11 cellular contexts compared by ENCODE assay signal in genomic region chr2:161245671-161246070, GRCh38.
DNase-seq lines count a peak whose midpoint lies in the region; ATAC-seq and TF ChIP-seq lines count a peak whose summit lies in the region.
"Had no signal": no experiment of that assay in that cellular context is flagged by ENCODE, and none has a peak within 500 bp of the region (broad histone marks: within the 10 kb centered on the region; RNA-seq: fewer than 3 reads in every experiment).

No MANE protein-coding gene starts in this region.

- no peak overlapping the region for H3K9ac ChIP-seq in SU-DHL-6 (ENCODE audit: low read length)

- no peak for DNase-seq in activated CD4-positive, alpha-beta T cell treated with anti-CD3 and anti-CD28 coated beads, Interleukin-2, amount 10 ng/mL, durations not matched to agents 7 days and 5 days
- no peak for DNase-seq in activated CD4-positive, alpha-beta T cell treated with anti-CD3 and anti-CD28 coated beads, Interleukin-2, amount 50 U/mL, for 4 hours
- DNase-seq in epithelial cell of esophagus (ENCODE audit: low read depth): no peak
- DNase-seq in stimulated activated effector memory CD8-positive, alpha-beta T cell treated with anti-CD3 and anti-CD28 coated beads, Interleukin-12 subunit alpha, Interleukin-12 subunit beta, amount 100 ng/mL, for 72 hours (ENCODE audit: low spot score in 2 of 2): no peak
- DNase-seq in kidney glomerular epithelial cell (lab: John Stamatoyannopoulos, UW): no peak
- DNase-seq in tibial artery: no peak
- no peak for DNase-seq in NAMALWA (ENCODE audit: low spot score)
- DNase-seq: DMS79 treated with DMSO at 0.1 percent for 48 hours, spleen had no signal

- POLR2A ChIA-PET in activated CD4-positive, alpha-beta T cell treated with anti-CD3 and anti-CD28 coated beads, Interleukin-2, amount 10 ng/mL, durations not matched to agents 7 days and 5 days (lab: Charles Lee): no interaction called here

- H3K9me3 ChIP-seq in SU-DHL-6 (ENCODE audit: insufficient read depth, low read length): no peaks in the 10 kb centered on the region
- no peaks in the 10 kb centered on the region for H3K9me3 ChIP-seq in tibial artery
- H3K9me3 ChIP-seq: spleen had no signal

- H3K27ac ChIP-seq in SU-DHL-6 (ENCODE audit: low read depth, low read length): no peak overlapping the region
- H3K27ac ChIP-seq in tibial artery: no peak overlapping the region
- H3K27ac ChIP-seq: epithelial cell of prostate had no signal

- H3K4me2 ChIP-seq in SU-DHL-6 (ENCODE audit: low read depth, low read length, poor library complexity, severe bottlenecking): peak overlapping the region; percentile 22

- H4K20me1 ChIP-seq in SU-DHL-6 (ENCODE audit: low read depth, low read length): no peaks in the 10 kb centered on the region

- H3K79me2 ChIP-seq in SU-DHL-6 (ENCODE audit: insufficient read depth, low read length): no peaks in the 10 kb centered on the region

- no peak for TF ChIP-seq CTCF in SU-DHL-6 (IDR thresholded peaks at IDR 0.05; ENCODE audit: insufficient read depth, low read length, poor library complexity, severe bottlenecking)
- no peak for TF ChIP-seq CTCF in epithelial cell of esophagus (IDR thresholded peaks at IDR 0.05; ENCODE audit: insufficient read depth, low read depth, low read length, missing control alignments)
- no peak for TF ChIP-seq CTCF in tibial artery (IDR thresholded peaks at IDR 0.05)

- no peak for ATAC-seq in stimulated activated effector memory CD8-positive, alpha-beta T cell treated with anti-CD3 and anti-CD28 coated beads, Interleukin-12 subunit alpha, Interleukin-12 subunit beta, amount 100 ng/mL, for 72 hours

- H3K36me3 ChIP-seq in SU-DHL-6 (ENCODE audit: low read length): no peaks in the 10 kb centered on the region
- no peaks in the 10 kb centered on the region for H3K36me3 ChIP-seq in tibial artery
- H3K36me3 ChIP-seq: spleen had no signal

- H3K9me2 ChIP-seq in SU-DHL-6 (replicated peaks; ENCODE audit: insufficient read depth, low read length): no peaks in the 10 kb centered on the region

- H3K27me3 ChIP-seq in SU-DHL-6 (ENCODE audit: low read length): no peaks in the 10 kb centered on the region
- peaks cover 0 to 3% of the 10 kb centered on the region in 2 donors for H3K27me3 ChIP-seq in tibial artery

- H3K27ac Mint-ChIP-seq in activated CD4-positive, alpha-beta T cell treated with anti-CD3 and anti-CD28 coated beads, Interleukin-2, amount 10 ng/mL, durations not matched to agents 7 days and 5 days: peak overlapping the region; percentile 98
- H3K27ac Mint-ChIP-seq in stimulated activated effector memory CD8-positive, alpha-beta T cell treated with anti-CD3 and anti-CD28 coated beads, Interleukin-12 subunit alpha, Interleukin-12 subunit beta, amount 100 ng/mL, for 72 hours: peak overlapping the region; percentile 92

- H3K27me3 Mint-ChIP-seq in activated CD4-positive, alpha-beta T cell treated with anti-CD3 and anti-CD28 coated beads, Interleukin-2, amount 10 ng/mL, durations not matched to agents 7 days and 5 days: no peaks in the 10 kb centered on the region

- H3K4me3 ChIP-seq in SU-DHL-6 (ENCODE audit: insufficient read depth, low read length, poor library complexity, severe bottlenecking) (no peak overlapping the region), epithelial cell of esophagus (ENCODE audit: low read length) (peak overlapping the region; percentile 41), tibial artery (no peak overlapping the region)

- H3F3A ChIP-seq in SU-DHL-6 (ENCODE audit: insufficient read depth): no peaks in the 10 kb centered on the region; the same call in 1 of the 2 replicates

- intact Hi-C loops in tibial artery (cut with DNase I; ENCODE audit: low total_unique reads): no loop called here

- H3K4me1 ChIP-seq in tibial artery: no peaks in the 10 kb centered on the region

- peak overlapping the region; percentile 94 for H3K4me3 Mint-ChIP-seq in activated CD4-positive, alpha-beta T cell treated with anti-CD3 and anti-CD28 coated beads, Interleukin-2, amount 10 ng/mL, durations not matched to agents 7 days and 5 days
- H3K4me3 Mint-ChIP-seq in stimulated activated effector memory CD8-positive, alpha-beta T cell treated with anti-CD3 and anti-CD28 coated beads, Interleukin-12 subunit alpha, Interleukin-12 subunit beta, amount 100 ng/mL, for 72 hours: peak overlapping the region; percentile 76

- H3K9me3 Mint-ChIP-seq in activated CD4-positive, alpha-beta T cell treated with anti-CD3 and anti-CD28 coated beads, Interleukin-2, amount 10 ng/mL, durations not matched to agents 7 days and 5 days: no peaks in the 10 kb centered on the region
- H3K9me3 Mint-ChIP-seq in stimulated activated effector memory CD8-positive, alpha-beta T cell treated with anti-CD3 and anti-CD28 coated beads, Interleukin-12 subunit alpha, Interleukin-12 subunit beta, amount 100 ng/mL, for 72 hours: no peaks in the 10 kb centered on the region

- H3K4me1 Mint-ChIP-seq in activated CD4-positive, alpha-beta T cell treated with anti-CD3 and anti-CD28 coated beads, Interleukin-2, amount 10 ng/mL, durations not matched to agents 7 days and 5 days: peaks cover 44% of the 10 kb centered on the region
- H3K4me1 Mint-ChIP-seq in stimulated activated effector memory CD8-positive, alpha-beta T cell treated with anti-CD3 and anti-CD28 coated beads, Interleukin-12 subunit alpha, Interleukin-12 subunit beta, amount 100 ng/mL, for 72 hours: peaks cover 7% of the 10 kb centered on the region

- peaks cover 19% of the 10 kb centered on the region for H3K36me3 Mint-ChIP-seq in activated CD4-positive, alpha-beta T cell treated with anti-CD3 and anti-CD28 coated beads, Interleukin-2, amount 10 ng/mL, durations not matched to agents 7 days and 5 days (ENCODE audit: low read depth)
- H3K36me3 Mint-ChIP-seq in stimulated activated effector memory CD8-positive, alpha-beta T cell treated with anti-CD3 and anti-CD28 coated beads, Interleukin-12 subunit alpha, Interleukin-12 subunit beta, amount 100 ng/mL, for 72 hours: no peaks in the 10 kb centered on the region

- H2AFZ ChIP-seq in SU-DHL-6 (ENCODE audit: low read depth, low read length, severe bottlenecking): no peak overlapping the region

- CTCF ChIA-PET in activated CD4-positive, alpha-beta T cell treated with anti-CD3 and anti-CD28 coated beads, Interleukin-2, amount 10 ng/mL, durations not matched to agents 7 days and 5 days (lab: Charles Lee): no interaction called here
